2 cellular contexts compared by ENCODE assay signal in genomic region chr18:2978208-2978607, GRCh38.
TF ChIP-seq lines count a peak whose summit lies in the region.

No MANE protein-coding gene starts in this region.

TF ChIP-seq in WTC11, 78 proteins besides CTCF, POLR2A, EP300 and RAD21:
- TF ChIP-seq NR3C1 (CRISPR knock-in tag; conservative IDR thresholded peaks at IDR 0.05; ENCODE audit: low read depth) (no peak), NFYB (CRISPR knock-in tag; conservative IDR thresholded peaks at IDR 0.05; ENCODE audit: low read depth) (no peak), EMX1 (CRISPR knock-in tag; IDR thresholded peaks at IDR 0.05) (no peak), RORB (CRISPR knock-in tag; IDR thresholded peaks at IDR 0.05) (no peak), ZBTB43 (CRISPR knock-in tag; IDR thresholded peaks at IDR 0.05) (no peak), CBFB (CRISPR knock-in tag; IDR thresholded peaks at IDR 0.05; ENCODE audit: low read depth) (no peak), PRDM15 (CRISPR knock-in tag; IDR thresholded peaks at IDR 0.05) (no peak), RELA (CRISPR knock-in tag; IDR thresholded peaks at IDR 0.05; ENCODE audit: borderline replicate concordance) (no peak), NR2C2 (CRISPR knock-in tag; IDR thresholded peaks at IDR 0.05) (no peak), NFE2L1 (CRISPR knock-in tag; IDR thresholded peaks at IDR 0.05) (no peak), MAX (CRISPR knock-in tag; IDR thresholded peaks at IDR 0.05) (no peak)
TF ChIP-seq in WTC11: peak in this region for 0.

TF ChIP-seq in HepG2, 621 proteins besides CTCF, POLR2A, EP300 and RAD21:
- TF ChIP-seq ZSCAN5A (CRISPR knock-in tag; IDR thresholded peaks at IDR 0.05; ENCODE audit: borderline replicate concordance), result no peak
- TF ChIP-seq ELF4 (CRISPR knock-in tag; IDR thresholded peaks at IDR 0.05; ENCODE audit: borderline replicate concordance), result peak; percentile 49; the same call in 1 of the 2 replicates
